ENCODE assay signal across 1 cellular context in the genomic region with DNA sequence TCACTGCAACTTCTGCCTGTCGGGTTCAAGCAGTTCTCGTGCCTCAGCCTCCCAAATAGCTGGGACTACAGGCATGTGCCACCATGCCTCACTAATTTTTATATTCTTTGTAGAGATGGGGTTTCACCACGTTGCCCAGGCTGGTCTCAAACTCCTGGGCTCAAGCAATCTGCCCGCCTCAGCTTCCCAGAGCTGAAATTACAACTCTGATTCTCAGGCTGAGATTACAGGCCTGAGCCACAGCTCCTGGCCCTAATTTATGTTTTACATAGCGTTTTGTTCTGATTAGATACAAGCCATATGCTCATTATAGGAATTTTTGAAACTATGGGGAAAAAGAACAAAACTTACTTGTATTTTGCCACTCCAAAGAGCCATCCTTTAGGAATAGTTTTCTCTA. TPM values are rescaled to one million over a fixed set of nuclear protein-coding genes. Genes with fewer than 3 reads are reported as not detected.
"Had no signal": no experiment of that assay in that cellular context is flagged by ENCODE, and none has a peak within 500 bp of the region (broad histone marks: within the 10 kb centered on the region; RNA-seq: fewer than 3 reads in every experiment).

No MANE protein-coding gene starts in this region.

RNA-seq across cellular contexts. Expression of a gene that starts 22.8 kb away (rescaled TPM):
- total RNA-seq: PC-3 had no signal
